Comparison of ENCODE assay signal across 17 cellular contexts in the genomic region with DNA sequence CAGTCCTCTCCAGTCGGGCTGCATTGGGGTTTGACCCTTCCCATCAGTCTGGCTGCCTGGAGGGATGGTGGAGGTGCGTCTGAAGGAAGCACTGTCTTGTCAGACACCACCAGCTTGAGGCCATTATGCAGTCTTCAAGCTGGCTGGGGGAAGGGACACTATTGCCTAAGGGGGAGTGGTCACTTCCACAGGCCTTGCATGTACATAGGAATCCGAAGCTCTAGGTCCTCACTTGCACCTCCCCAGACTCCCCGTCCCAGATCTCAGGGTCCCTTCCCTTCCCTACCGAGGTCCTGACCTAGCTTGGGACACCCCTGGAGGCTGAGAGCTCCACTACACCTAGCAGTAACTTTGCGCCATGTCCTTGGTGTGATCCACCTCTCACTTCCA. TPM values are rescaled to one million over a fixed set of nuclear protein-coding genes. Genes with fewer than 3 reads are reported as not detected.
DNase-seq lines count a peak whose midpoint lies in the region; ATAC-seq and TF ChIP-seq lines count a peak whose summit lies in the region.
"Had no signal": no experiment of that assay in that cellular context is flagged by ENCODE, and none has a peak within 500 bp of the region (broad histone marks: within the 10 kb centered on the region; RNA-seq: fewer than 3 reads in every experiment).

No MANE protein-coding gene starts in this region.

- WGBS in IMR-90 (ENCODE audit: extremely low coverage in 2 of 2, insufficient read length in 1 of 2), 2 experiments, result 40% methylated on average over 2 of the region's 6 CpGs; no CpG with 5 or more reads in 1 of the 2 experiments
- WGBS in stomach, 5 donors, result 90 to 95% (median 93%) methylated on average over 4 to 6 of the region's 6 CpGs

- H3K56ac ChIP-seq in IMR-90 (ENCODE audit: extremely low read depth, insufficient read depth, low read length), result no peak overlapping the region

- intact Hi-C loops in activated CD8-positive, alpha-beta T cell treated with anti-CD3 and anti-CD28 coated beads for 36 hours (cut with micrococcal nuclease), result no loop called here
- intact Hi-C loops in IMR-90 (cut with micrococcal nuclease) (no loop called here), stomach (cut with DNase I; ENCODE audit: low total_unique reads) (no loop called here)

- CTCF ChIA-PET in activated CD8-positive, alpha-beta T cell treated with anti-CD3 and anti-CD28 coated beads, Interleukin-2, amount 10 ng/mL, durations not matched to agents 7 days and 5 days (lab: Charles Lee), result no interaction called here
- CTCF ChIA-PET in activated CD8-positive, alpha-beta T cell treated with anti-CD3 and anti-CD28 coated beads for 36 hours (lab: Charles Lee), result interaction anchor here (1.2 kb wide), 1 partner anchor 62 kb away, joined by 4 read pairs; no protein-coding TSS in a partner anchor
- CTCF ChIA-PET in IMR-90 (lab: Yijun Ruan, JAX), result no interaction called here

- no peaks in the 10 kb centered on the region for H3K36me3 Mint-ChIP-seq in activated CD8-positive, alpha-beta T cell treated with anti-CD3 and anti-CD28 coated beads, Interleukin-2, amount 10 ng/mL, durations not matched to agents 7 days and 5 days (ENCODE audit: low read depth)
- no peaks in the 10 kb centered on the region for H3K36me3 Mint-ChIP-seq in activated CD8-positive, alpha-beta T cell treated with anti-CD3 and anti-CD28 coated beads for 36 hours (ENCODE audit: low read depth)

- H3K4me1 ChIP-seq in IMR-90 (ENCODE audit: control insufficient read depth, insufficient read depth, low read length) (no peaks in the 10 kb centered on the region), stomach (peaks cover 0 to 21% (median 13%) of the 10 kb centered on the region in 4 donors)
- H3K4me1 ChIP-seq: parathyroid adenoma had no signal

- TF ChIP-seq POLR2A in IMR-90 (IDR thresholded peaks at IDR 0.05; ENCODE audit: low read depth, low read length) (no peak), stomach (IDR thresholded peaks at IDR 0.05) (no peak)

- H3K4me1 Mint-ChIP-seq in activated CD8-positive, alpha-beta T cell treated with anti-CD3 and anti-CD28 coated beads, Interleukin-2, amount 10 ng/mL, durations not matched to agents 7 days and 5 days (ENCODE audit: low read depth), result peaks cover 21% of the 10 kb centered on the region
- H3K4me1 Mint-ChIP-seq in activated CD8-positive, alpha-beta T cell treated with anti-CD3 and anti-CD28 coated beads for 36 hours (ENCODE audit: low read depth), result peaks cover 14% of the 10 kb centered on the region

- H3K27ac Mint-ChIP-seq in activated CD8-positive, alpha-beta T cell treated with anti-CD3 and anti-CD28 coated beads, Interleukin-2, amount 10 ng/mL, durations not matched to agents 7 days and 5 days, result no peak overlapping the region
- H3K27ac Mint-ChIP-seq in activated CD8-positive, alpha-beta T cell treated with anti-CD3 and anti-CD28 coated beads for 36 hours, result no peak overlapping the region
- H3K27ac Mint-ChIP-seq: activated T-helper 1 cell treated with anti-CD3 and anti-CD28 coated beads, Interleukin-12 subunit alpha, Interleukin-12 subunit beta, Interleukin-2, Interleukin-4 antibody, amounts not matched to agents 30 ng/mL and 10 ng/mL and 1 ng/mL, durations not matched to agents 14 hours and 24 hours and 36 hours; CD4-positive, alpha-beta T cell had no signal

- no peak overlapping the region for H3K4me3 Mint-ChIP-seq in activated CD8-positive, alpha-beta T cell treated with anti-CD3 and anti-CD28 coated beads, Interleukin-2, amount 10 ng/mL, durations not matched to agents 7 days and 5 days
- no peak overlapping the region for H3K4me3 Mint-ChIP-seq in activated CD8-positive, alpha-beta T cell treated with anti-CD3 and anti-CD28 coated beads for 36 hours
- H3K4me3 Mint-ChIP-seq: activated T-helper 1 cell treated with anti-CD3 and anti-CD28 coated beads, Interleukin-12 subunit alpha, Interleukin-12 subunit beta, Interleukin-2, Interleukin-4 antibody, amounts not matched to agents 30 ng/mL and 10 ng/mL and 1 ng/mL, durations not matched to agents 14 hours and 24 hours and 36 hours; CD4-positive, alpha-beta T cell; central memory CD8-positive, alpha-beta T cell had no signal

- H2BK15ac ChIP-seq in IMR-90 (ENCODE audit: low read depth, low read length), result no peak overlapping the region

- H2AK9ac ChIP-seq in IMR-90 (replicated peaks; ENCODE audit: low read depth, low read length, poor library complexity), result no peak overlapping the region

- dilution Hi-C loops in IMR-90 (cut with HindIII; ENCODE audit: low sequenced_read_pairs, unreplicated experiment), result no loop called here

- no peak overlapping the region for H3K4me2 ChIP-seq in IMR-90 (ENCODE audit: low read depth, low read length)

- TF ChIP-seq EP300 in stomach (IDR thresholded peaks at IDR 0.05), result no peak

- H3K14ac ChIP-seq in IMR-90 (replicated peaks; ENCODE audit: low read depth, low read length), result no peak overlapping the region

- BruUV-seq in IMR-90 (replicated peaks; lab: Mats Ljungman, UMichigan), result no TSS peak

- no peak overlapping the region for H3K4ac ChIP-seq in IMR-90 (ENCODE audit: low read depth, low read length)

- TF ChIP-seq CTCF in activated CD8-positive, alpha-beta T cell treated with anti-CD3 and anti-CD28 coated beads for 36 hours (IDR thresholded peaks at IDR 0.05), result no peak
- TF ChIP-seq CTCF in IMR-90 (conservative IDR thresholded peaks at IDR 0.05; ENCODE audit: low read depth, low read length) (no peak), stomach (IDR thresholded peaks at IDR 0.05) (no peak)

- no peak for ATAC-seq in activated CD8-positive, alpha-beta T cell treated with anti-CD3 and anti-CD28 coated beads, Interleukin-2, amount 10 ng/mL, durations not matched to agents 7 days and 5 days
- no peak for ATAC-seq in activated CD8-positive, alpha-beta T cell treated with anti-CD3 and anti-CD28 coated beads for 36 hours
- ATAC-seq in IMR-90 (ENCODE audit: low read depth) (no peak), HG02588 (IDR thresholded peaks at IDR 0.05; ENCODE audit: unreplicated experiment) (no peak)
- ATAC-seq: left lung; stimulated activated naive CD8-positive, alpha-beta T cell treated with anti-CD3 and anti-CD28 coated beads, Interleukin-15, Interleukin-2, amounts not matched to agents 100 U/mL and 50 U/mL, for 24 hours had no signal

- H3K9me3 ChIP-seq in IMR-90 (ENCODE audit: control insufficient read depth, insufficient read depth, low read length) (no peaks in the 10 kb centered on the region), stomach (no peaks in the 10 kb centered on the region)
- H3K9me3 ChIP-seq: left lung had no signal

- H4K20me1 ChIP-seq in IMR-90 (ENCODE audit: insufficient read depth, low read length), result no peaks in the 10 kb centered on the region

- H4K91ac ChIP-seq in IMR-90 (ENCODE audit: insufficient read depth, low read depth, low read length), result no peak overlapping the region

- H2BK120ac ChIP-seq in IMR-90 (ENCODE audit: low read depth, low read length), result no peak overlapping the region

- in situ Hi-C loops in IMR-90 (cut with MboI; ENCODE audit: low sequenced_read_pairs), result loop anchor here (5.0 kb wide), 1 partner anchor 51 kb away; no protein-coding TSS in a partner anchor

- peak overlapping the region; percentile 46 for H2AFZ ChIP-seq in IMR-90 (replicated peaks; ENCODE audit: low read length, poor library complexity)
- H2AFZ ChIP-seq: parathyroid adenoma had no signal

- no peak overlapping the region for H4K5ac ChIP-seq in IMR-90 (ENCODE audit: low read depth, low read length)

- peaks cover 4% of the 10 kb centered on the region for H3K27me3 Mint-ChIP-seq in activated CD8-positive, alpha-beta T cell treated with anti-CD3 and anti-CD28 coated beads, Interleukin-2, amount 10 ng/mL, durations not matched to agents 7 days and 5 days (ENCODE audit: low read depth)
- no peaks in the 10 kb centered on the region for H3K27me3 Mint-ChIP-seq in activated CD8-positive, alpha-beta T cell treated with anti-CD3 and anti-CD28 coated beads for 36 hours
- H3K27me3 Mint-ChIP-seq: CD4-positive, alpha-beta T cell; central memory CD8-positive, alpha-beta T cell had no signal

- no peaks in the 10 kb centered on the region for H3K9me1 ChIP-seq in IMR-90 (ENCODE audit: insufficient read depth, low read length)

- H3K23ac ChIP-seq in IMR-90 (ENCODE audit: low read depth, low read length), result no peak overlapping the region

- no peaks in the 10 kb centered on the region for H3K9me3 Mint-ChIP-seq in activated CD8-positive, alpha-beta T cell treated with anti-CD3 and anti-CD28 coated beads, Interleukin-2, amount 10 ng/mL, durations not matched to agents 7 days and 5 days (ENCODE audit: insufficient read depth)
- H3K9me3 Mint-ChIP-seq in activated CD8-positive, alpha-beta T cell treated with anti-CD3 and anti-CD28 coated beads for 36 hours, result no peaks in the 10 kb centered on the region
- H3K9me3 Mint-ChIP-seq: activated T-helper 1 cell treated with anti-CD3 and anti-CD28 coated beads, Interleukin-12 subunit alpha, Interleukin-12 subunit beta, Interleukin-2, Interleukin-4 antibody, amounts not matched to agents 30 ng/mL and 10 ng/mL and 1 ng/mL, durations not matched to agents 14 hours and 24 hours and 36 hours; CD4-positive, alpha-beta T cell; central memory CD8-positive, alpha-beta T cell had no signal

- no peak overlapping the region for H2AK5ac ChIP-seq in IMR-90 (ENCODE audit: low read depth, low read length)

- peaks cover 14% of the 10 kb centered on the region for H3K27me3 ChIP-seq in IMR-90 (ENCODE audit: control insufficient read depth, insufficient read depth, low read length)
- H3K27me3 ChIP-seq in stomach, result no peaks in the 10 kb centered on the region
- H3K27me3 ChIP-seq: left lung had no signal

- no peak overlapping the region for H3K18ac ChIP-seq in IMR-90 (ENCODE audit: low read depth, low read length)

- TF ChIP-seq RAD21 in IMR-90 (IDR thresholded peaks at IDR 0.05; ENCODE audit: low read length), result no peak

- no peak overlapping the region for H2BK20ac ChIP-seq in IMR-90 (ENCODE audit: low read depth, low read length)

- H3K36me3 ChIP-seq in IMR-90 (ENCODE audit: control insufficient read depth, insufficient read depth, low read length) (no peaks in the 10 kb centered on the region), stomach (no peaks in the 10 kb centered on the region)
- H3K36me3 ChIP-seq: left lung had no signal

- POLR2A ChIA-PET in activated CD8-positive, alpha-beta T cell treated with anti-CD3 and anti-CD28 coated beads, Interleukin-2, amount 10 ng/mL, durations not matched to agents 7 days and 5 days (lab: Charles Lee), result no interaction called here
- POLR2A ChIA-PET in activated CD8-positive, alpha-beta T cell treated with anti-CD3 and anti-CD28 coated beads for 36 hours (lab: Charles Lee), result no interaction called here
- POLR2A ChIA-PET in IMR-90 (lab: Charles Lee; ENCODE audit: unreplicated experiment), result no interaction called here

- H3K4me3 ChIP-seq in IMR-90 (ENCODE audit: insufficient read depth, low read depth, low read length) (no peak overlapping the region), stomach (no peak overlapping the region)
- H3K4me3 ChIP-seq: left lung had no signal

- no peak overlapping the region for H2BK5ac ChIP-seq in IMR-90 (ENCODE audit: low read depth, low read length, poor library complexity, severe bottlenecking)

- DNase-seq in activated CD8-positive, alpha-beta T cell treated with anti-CD3 and anti-CD28 coated beads, Interleukin-2, amount 10 ng/mL, durations not matched to agents 7 days and 5 days, result peak; percentile 16
- no peak for DNase-seq in activated CD8-positive, alpha-beta T cell treated with anti-CD3 and anti-CD28 coated beads for 36 hours
- no peak for DNase-seq in IMR-90
- DNase-seq in islet precursor cell, result peak; percentile 56
- peak; percentile 3 for DNase-seq in stomach
- DNase-seq in NCI-H1694 treated with DMSO at 0.1 percent for 48 hours (lab: John Stamatoyannopoulos, UW), result no peak
- no peak for DNase-seq in OCI-M1 (lab: John Stamatoyannopoulos, UW)
- DNase-seq: CD4-positive, alpha-beta T cell; DMS79 treated with DMSO at 0.1 percent for 48 hours; left lung; NCI-H1417 treated with DMSO at 0.1 percent for 48 hours; SHP77; stimulated activated naive CD8-positive, alpha-beta T cell treated with anti-CD3 and anti-CD28 coated beads, Interleukin-15, Interleukin-2, amounts not matched to agents 100 U/mL and 50 U/mL, for 24 hours had no signal

- H3K27ac ChIP-seq in IMR-90 (ENCODE audit: insufficient read depth, low read length) (no peak overlapping the region), stomach (no peak overlapping the region)
- H3K27ac ChIP-seq: left lung, parathyroid adenoma had no signal

- H4K8ac ChIP-seq in IMR-90 (ENCODE audit: low read depth in 2 of 2, low read length in 2 of 2), result no peak overlapping the region

- H3K79me1 ChIP-seq in IMR-90 (ENCODE audit: low read depth in 1 of 2, low read length in 2 of 2), result no peaks in the 10 kb centered on the region

- no peak overlapping the region for H3K9ac ChIP-seq in IMR-90 (ENCODE audit: low read depth, low read length)
- H3K9ac ChIP-seq: parathyroid adenoma had no signal

RNA-seq across cellular contexts. Expression of a gene that starts 48.6 kb away (rescaled TPM):
- total RNA-seq in activated CD8-positive, alpha-beta T cell treated with anti-CD3 and anti-CD28 coated beads, Interleukin-2, amount 10 ng/mL, durations not matched to agents 7 days and 5 days, result 100 to 1,000 TPM; 214 to 215 TPM
- 100 to 1,000 TPM; 163 to 175 TPM for total RNA-seq in activated CD8-positive, alpha-beta T cell treated with anti-CD3 and anti-CD28 coated beads for 36 hours
- total RNA-seq in IMR-90 (2012; rRNA removed), result 9.5 and 10.8 TPM in 2 replicates
- polyA plus RNA-seq in IMR-90 (2012; rRNA removed), result 10.6 and 11.8 TPM in 2 replicates
- polyA plus RNA-seq in IMR-90 (2012; cell fraction: cytosol; rRNA removed), result 4.8 and 6.4 TPM in 2 replicates
- 5.8 and 7.8 TPM in 2 replicates for polyA plus RNA-seq in IMR-90 (2012; cell fraction: nucleus; rRNA removed; ENCODE audit: low replicate concordance)
- 10 to 100 TPM in 4 of 5 donors, 1 to 10 TPM in 1; 9.3 to 74.0 (median 38.8) TPM for total RNA-seq in stomach
- 10 to 100 TPM; 23.0 to 30.7 (median 24.3) TPM for polyA plus RNA-seq in stomach

Comparison
In these comparisons a context has a peak if more than half of its experiments do, and no peak if none do; other contexts are left out.
1. DNase-seq: peak in activated CD8-positive, alpha-beta T cell treated with anti-CD3 and anti-CD28 coated beads, Interleukin-2, amount 10 ng/mL, durations not matched to agents 7 days and 5 days (single experiment), islet precursor cell (single experiment) and stomach (single experiment); none in activated CD8-positive, alpha-beta T cell treated with anti-CD3 and anti-CD28 coated beads for 36 hours (single experiment), IMR-90 (single experiment), NCI-H1694 treated with DMSO at 0.1 percent for 48 hours (single experiment) and OCI-M1 (single experiment).